Comparison of ENCODE assay signal across 1 cellular context in the genomic region with DNA sequence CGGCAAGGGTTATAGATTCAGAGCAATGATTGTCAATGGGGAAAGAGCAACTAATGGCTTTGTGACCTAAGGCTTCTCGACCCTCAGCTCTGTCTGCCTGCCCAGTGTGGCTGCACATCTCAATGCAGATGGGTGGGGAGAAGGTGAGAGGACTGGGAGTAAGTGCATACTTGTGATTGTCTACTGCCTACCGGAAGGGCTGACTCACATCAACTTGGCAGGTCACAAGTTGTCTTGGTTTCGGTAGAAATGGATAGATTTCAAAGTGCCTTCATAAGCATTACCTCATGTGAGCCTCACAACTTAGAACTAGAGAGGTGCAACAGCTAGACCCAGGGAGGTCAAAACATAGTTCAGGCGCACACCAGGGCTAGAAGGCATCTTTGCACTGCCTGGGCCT.
TF ChIP-seq lines count a peak whose summit lies in the region.

No MANE protein-coding gene starts in this region.

TF ChIP-seq in SK-N-SH, 30 proteins besides CTCF, POLR2A, EP300 and RAD21 (continued from another document):
- TF ChIP-seq USF1 (IDR thresholded peaks at IDR 0.05; ENCODE audit: borderline replicate concordance, low read depth): no peak
- TF ChIP-seq RXRA (IDR thresholded peaks at IDR 0.05; ENCODE audit: borderline replicate concordance, low read depth): peak; percentile 13; the same call in 1 of the 2 replicates
- no peak for TF ChIP-seq SMC3 (IDR thresholded peaks at IDR 0.05; ENCODE audit: low read depth, low read length)
- TF ChIP-seq GATA2 (CRISPR knock-in tag; IDR thresholded peaks at IDR 0.05): no peak
- no peak for TF ChIP-seq FOXJ3 (CRISPR knock-in tag; IDR thresholded peaks at IDR 0.05)
- peak; percentile 57; the same call in 1 of the 2 replicates for TF ChIP-seq TCF12 (IDR thresholded peaks at IDR 0.05)
- TF ChIP-seq TEAD4 (IDR thresholded peaks at IDR 0.05; ENCODE audit: borderline replicate concordance, insufficient read depth): no peak
- TF ChIP-seq EZH2phosphoT487 (IDR thresholded peaks at IDR 0.05; ENCODE audit: borderline replicate concordance, low read depth): no peak
- TF ChIP-seq NFIC (IDR thresholded peaks at IDR 0.05; ENCODE audit: borderline replicate concordance): peak; percentile 45; the same call in 1 of the 2 replicates
- TF ChIP-seq RCOR1 (IDR thresholded peaks at IDR 0.05; ENCODE audit: low read length): no peak
